9 cellular contexts compared by ENCODE assay signal in genomic region chr22:35961480-35961902, GRCh38.
DNase-seq lines count a peak whose midpoint lies in the region; TF ChIP-seq lines count a peak whose summit lies in the region.
"Had no signal": no experiment of that assay in that cellular context is flagged by ENCODE, and none has a peak within 500 bp of the region (broad histone marks: within the 10 kb centered on the region; RNA-seq: fewer than 3 reads in every experiment).

No MANE protein-coding gene starts in this region.

- H3K27ac ChIP-seq in cingulate gyrus (ENCODE audit: low read depth, low read length): peak overlapping the region; percentile 83
- peak overlapping the region; percentile 24 for H3K27ac ChIP-seq in layer of hippocampus (ENCODE audit: low read depth, low read length)
- peak overlapping the region; percentile 12 to 46 (median 34) for H3K27ac ChIP-seq in transverse colon
- no peak overlapping the region for H3K27ac ChIP-seq in Karpas-422 (ENCODE audit: low read length)
- peak overlapping the region in 2 of 4 donors; percentile 12 to 51 for H3K27ac ChIP-seq in tibial nerve
- H3K27ac ChIP-seq: BLaER1 treated with 17β-estradiol and CSF1 and Interleukin-3, amounts not matched to agents 10 nM and 100 nM had no signal

- peaks cover 27% of the 10 kb centered on the region for H4K20me1 ChIP-seq in Karpas-422 (ENCODE audit: insufficient read depth, low read depth, low read length)
- H4K20me1 ChIP-seq: BLaER1 treated with 17β-estradiol and CSF1 and Interleukin-3, amounts not matched to agents 10 nM and 100 nM had no signal

- no peaks in the 10 kb centered on the region for H3K9me2 ChIP-seq in Karpas-422 (replicated peaks; ENCODE audit: insufficient read depth, low read length)

- H3K79me2 ChIP-seq in Karpas-422 (ENCODE audit: low read length): no peaks in the 10 kb centered on the region

- H3K4me1 ChIP-seq in transverse colon: peaks cover 0 to 22% (median 8%) of the 10 kb centered on the region in 4 donors
- H3K4me1 ChIP-seq in Karpas-422 (ENCODE audit: low read length): no peaks in the 10 kb centered on the region
- peaks cover 0 to 40% (median 8%) of the 10 kb centered on the region in 4 donors for H3K4me1 ChIP-seq in tibial nerve

- H3K9ac ChIP-seq in Karpas-422 (ENCODE audit: low read length): no peak overlapping the region
- H3K9ac ChIP-seq: BLaER1 treated with 17β-estradiol and CSF1 and Interleukin-3, amounts not matched to agents 10 nM and 100 nM had no signal

- no peak overlapping the region for H3K4me2 ChIP-seq in Karpas-422 (ENCODE audit: low read depth, low read length, poor library complexity, severe bottlenecking)
- H3K4me2 ChIP-seq: BLaER1 treated with 17β-estradiol and CSF1 and Interleukin-3, amounts not matched to agents 10 nM and 100 nM had no signal

- in situ Hi-C loops in transverse colon (cut with MboI; ENCODE audit: low pct_ligation_motif_present in 1 of 4, low pct_unique_long_range_greater_than_20kb in 1 of 4, low sequenced_read_pairs in 3 of 4): no loop called here

- H3K9me3 ChIP-seq in transverse colon (no peaks in the 10 kb centered on the region), Karpas-422 (ENCODE audit: low read length) (no peaks in the 10 kb centered on the region), tibial nerve (no peaks in the 10 kb centered on the region)
- H3K9me3 ChIP-seq: BLaER1 treated with 17β-estradiol and CSF1 and Interleukin-3, amounts not matched to agents 10 nM and 100 nM had no signal

- H3K36me3 ChIP-seq in transverse colon (no peaks in the 10 kb centered on the region), Karpas-422 (ENCODE audit: insufficient read depth, low read length) (no peaks in the 10 kb centered on the region), tibial nerve (no peaks in the 10 kb centered on the region)
- H3K36me3 ChIP-seq: BLaER1 treated with 17β-estradiol and CSF1 and Interleukin-3, amounts not matched to agents 10 nM and 100 nM had no signal

- TF ChIP-seq CTCF in transverse colon (IDR thresholded peaks at IDR 0.05): no peak
- TF ChIP-seq CTCF in tibial nerve (IDR thresholded peaks at IDR 0.05): no peak

- DNase-seq in NCI-H2107 treated with DMSO at 0.1 percent for 48 hours (lab: John Stamatoyannopoulos, UW; ENCODE audit: unreplicated experiment) (peak; percentile 5), NCI-H2107 (lab: John Stamatoyannopoulos, UW) (no peak), transverse colon (no peak), Karpas-422 (no peak), NCI-H524 treated with DMSO at 0.1 percent for 48 hours (lab: John Stamatoyannopoulos, UW) (no peak), tibial nerve (ENCODE audit: low spot score in 2 of 2) (no peak)

- WGBS in transverse colon (ENCODE audit: low coverage in 1 of 2), 2 donors: 65% methylated on average over 3 of the region's 3 CpGs; no CpG with 5 or more reads in 1 of the 2 donors
- 21 to 26% methylated on average over 3 of the region's 3 CpGs for WGBS in tibial nerve, 2 donors

- H2AFZ ChIP-seq in Karpas-422 (ENCODE audit: low read length): no peak overlapping the region

- intact Hi-C loops in transverse colon (cut with DNase I; ENCODE audit: low total_unique reads): no loop called here

- TF ChIP-seq EP300 in transverse colon (IDR thresholded peaks at IDR 0.05; ENCODE audit: low read depth) (no peak), tibial nerve (IDR thresholded peaks at IDR 0.05) (no peak)

- TF ChIP-seq POLR2A in transverse colon (IDR thresholded peaks at IDR 0.05) (no peak), tibial nerve (IDR thresholded peaks at IDR 0.05) (no peak)

- H3K4me3 ChIP-seq in transverse colon (no peak overlapping the region), Karpas-422 (ENCODE audit: low read length) (no peak overlapping the region), tibial nerve (no peak overlapping the region)
- H3K4me3 ChIP-seq: BLaER1 treated with 17β-estradiol and CSF1 and Interleukin-3, amounts not matched to agents 10 nM and 100 nM had no signal

- H3K27me3 ChIP-seq in layer of hippocampus (ENCODE audit: control insufficient read depth, insufficient read depth, low read length): no peaks in the 10 kb centered on the region
- H3K27me3 ChIP-seq in transverse colon: no peaks in the 10 kb centered on the region
- H3K27me3 ChIP-seq in Karpas-422 (ENCODE audit: low read length): no peaks in the 10 kb centered on the region
- H3K27me3 ChIP-seq in tibial nerve: no peaks in the 10 kb centered on the region
- H3K27me3 ChIP-seq: BLaER1 treated with 17β-estradiol and CSF1 and Interleukin-3, amounts not matched to agents 10 nM and 100 nM had no signal
